8 cellular contexts compared by ENCODE assay signal in genomic region chr2:45651415-45652089, GRCh38. TPM values are rescaled to one million over a fixed set of nuclear protein-coding genes. Genes with fewer than 3 reads are reported as not detected.
DNase-seq lines count a peak whose midpoint lies in the region; ATAC-seq and TF ChIP-seq lines count a peak whose summit lies in the region.

Gene PRKCE, plus strand, starts transcription at chr2:45651675.

- in situ Hi-C loops in astrocyte of the cerebellum (cut with HindIII; ENCODE audit: low sequenced_read_pairs) = no loop called here

- peaks cover 20% of the 10 kb centered on the region for H3K4me1 ChIP-seq in ACC112 (ENCODE audit: control insufficient read depth, insufficient read depth, low read length, unreplicated experiment)

- peak within 1 kb of the TSS; percentile 97 for H3K4me3 ChIP-seq in ACC112 (ENCODE audit: low read depth, low read length)
- H3K4me3 ChIP-seq in astrocyte of the cerebellum (ENCODE audit: low read depth, low read length) = peak within 1 kb of the TSS; percentile 53

- intact Hi-C loops in T-helper 1 cell treated with Interleukin-12 subunit alpha and Interleukin-12 subunit beta and Interleukin-4 antibody, amounts not matched to agents 30 ng/mL and 1 ng/mL, for 36 hours (cut with micrococcal nuclease) = loop anchor here (1.0 to 5.0 kb wide), 7 partner anchors 8 to 1751 kb away; partner anchors contain the start of genes CAMKMT, EPAS1, LRPPRC and MSH2

- H2AFZ ChIP-seq in ACC112 (ENCODE audit: low read length, unreplicated experiment) = peak within 1 kb of the TSS; percentile 96

- no peak for TF ChIP-seq CTCF in astrocyte of the cerebellum (IDR thresholded peaks at IDR 0.05; ENCODE audit: low read depth, low read length, missing control alignments)

- H3K79me2 ChIP-seq in ACC112 (ENCODE audit: control insufficient read depth, insufficient read depth, low read length, unreplicated experiment) = peaks cover 36% of the 10 kb centered on the region

- ATAC-seq in GM18870 (IDR thresholded peaks at IDR 0.05; ENCODE audit: unreplicated experiment) = peak; percentile 10
- ATAC-seq in HG03159 (IDR thresholded peaks at IDR 0.05; ENCODE audit: unreplicated experiment) = peak; percentile 17

- DNase-seq in astrocyte of the cerebellum (ENCODE audit: low read depth) (no peak), hypothalamus (lab: John Stamatoyannopoulos, UW) (peak in 36 of 51 donors; percentile 15 to 89 (median 56)), putamen (ENCODE audit: low spot score) (peak; percentile 45), NCI-H2196 treated with DMSO at 0.1 percent for 48 hours (lab: John Stamatoyannopoulos, UW; ENCODE audit: unreplicated experiment) (no peak)

- H3K36me3 ChIP-seq in ACC112 (ENCODE audit: insufficient read depth, low read length) = no peaks in the 10 kb centered on the region

- H3K27me3 ChIP-seq in ACC112 (ENCODE audit: insufficient read depth, low read length) = no peaks in the 10 kb centered on the region

- H3K27ac ChIP-seq in ACC112 (ENCODE audit: low read depth, low read length) = peak within 1 kb of the TSS; percentile 71

RNA-seq across cellular contexts. Expression of gene PRKCE, which starts in this region (rescaled TPM):
- 12.5 and 13.7 TPM in 2 replicates for total RNA-seq in T-helper 1 cell treated with Interleukin-12 subunit alpha and Interleukin-12 subunit beta and Interleukin-4 antibody, amounts not matched to agents 30 ng/mL and 1 ng/mL, for 36 hours

Comparison
In these comparisons a context has a peak if more than half of its experiments do, and no peak if none do; other contexts are left out.
1. DNase-seq: peak in hypothalamus (36 of 51) and putamen (single experiment); none in astrocyte of the cerebellum (single experiment) and NCI-H2196 treated with DMSO at 0.1 percent for 48 hours (single experiment).